ENCODE assay signal across 18 cellular contexts in the genomic region with DNA sequence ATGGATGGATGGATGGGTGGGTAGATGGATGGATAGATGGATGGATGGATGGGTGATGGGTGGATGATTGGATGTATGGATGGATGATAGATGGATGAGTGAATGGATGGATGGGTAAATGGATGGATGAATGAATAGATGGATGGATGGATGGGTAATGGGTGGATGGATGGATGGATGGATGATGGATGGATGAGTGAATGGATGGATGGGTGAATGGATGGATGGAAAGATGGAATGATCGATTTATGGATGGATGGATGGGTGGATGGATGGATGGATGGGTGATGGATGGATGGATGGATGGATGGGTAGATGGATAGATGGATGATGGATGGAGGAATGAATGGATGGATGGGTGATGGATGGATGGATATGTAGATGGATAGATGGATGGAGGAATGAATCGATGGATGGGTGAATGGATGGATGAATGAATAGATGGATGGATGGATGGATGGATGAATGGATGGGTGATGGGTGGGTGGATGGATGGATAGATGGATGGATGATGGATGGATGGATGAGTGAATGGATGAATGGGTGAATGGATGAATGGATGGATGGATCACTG.
DNase-seq lines count a peak whose midpoint lies in the region; ATAC-seq, FAIRE-seq and TF ChIP-seq lines count a peak whose summit lies in the region.
"Had no signal": no experiment of that assay in that cellular context is flagged by ENCODE, and none has a peak within 500 bp of the region (broad histone marks: within the 10 kb centered on the region; RNA-seq: fewer than 3 reads in every experiment).

No MANE protein-coding gene starts in this region.

- no peak for ATAC-seq in HG03565 (IDR thresholded peaks at IDR 0.05; ENCODE audit: unreplicated experiment)
- ATAC-seq in GM19452 (IDR thresholded peaks at IDR 0.05; ENCODE audit: unreplicated experiment) = no peak
- ATAC-seq: CD8-positive, alpha-beta T cell; K562 had no signal

- H3K4me1 ChIP-seq in H1 (replicated peaks in 1 of 4; ENCODE audit: control insufficient read depth in 3 of 4, insufficient read depth in 4 of 4, low read length in 3 of 4) (peaks cover 0 to 2% (median 0%) of the 10 kb centered on the region in 4 experiments; a peak in 1 of 7 replicates), sigmoid colon (no peaks in the 10 kb centered on the region)
- H3K4me1 ChIP-seq: BE2C, HAP-1 had no signal

- H3K9me3 Mint-ChIP-seq in CD14-positive monocyte (peaks cover 11 to 36% (median 25%) of the 10 kb centered on the region in 7 donors), immature natural killer cell (peaks cover 5 to 18% (median 10%) of the 10 kb centered on the region in 6 donors)

- H3K36me3 ChIP-seq in H1 (ENCODE audit: control insufficient read depth in 2 of 4, insufficient read depth in 4 of 4, low read length in 3 of 4) = no peaks in the 10 kb centered on the region
- H3K36me3 ChIP-seq in sigmoid colon = no peaks in the 10 kb centered on the region
- H3K36me3 ChIP-seq: BE2C, HAP-1 had no signal

- peaks cover 0 to 6% (median 1%) of the 10 kb centered on the region in 3 donors for H3K27me3 Mint-ChIP-seq in CD14-positive monocyte (ENCODE audit: low read depth in 3 of 3)
- H3K27me3 Mint-ChIP-seq in immature natural killer cell (ENCODE audit: low read depth in 3 of 3) = peaks cover 5 to 11% (median 10%) of the 10 kb centered on the region in 3 donors

- H3K4me3 ChIP-seq in H1 (ENCODE audit: extremely low read depth in 1 of 4, insufficient read depth in 2 of 4, low read depth in 3 of 4, low read length in 4 of 4) = no peak overlapping the region
- no peak overlapping the region for H3K4me3 ChIP-seq in sigmoid colon
- H3K4me3 ChIP-seq: HAP-1, K562 had no signal

- no peak overlapping the region for H3K4me2 ChIP-seq in H1 (ENCODE audit: insufficient read depth in 1 of 2, low read depth in 2 of 2, low read length in 2 of 2)

- TF ChIP-seq POLR2A in H1 (IDR thresholded peaks at IDR 0.05; ENCODE audit: control extremely low read depth in 1 of 2, low read depth in 2 of 2, low read length in 2 of 2) (no peak), sigmoid colon (IDR thresholded peaks at IDR 0.05) (no peak)

- DNase-seq in CD14-positive monocyte (ENCODE audit: low spot score) (no peak), HTR-8/SVneo (ENCODE audit: insufficient read length, low spot score) (no peak), H1 (ENCODE audit: low read depth in 1 of 2, low spot score in 2 of 2) (no peak), sigmoid colon (peak; percentile 4), immature natural killer cell (no peak)
- DNase-seq in stimulated activated CD4-positive, alpha-beta T cell treated with anti-CD3 and anti-CD28 coated beads, Interleukin-4, amount 100 ng/mL, for 1 hour = no peak
- DNase-seq: ACHN; BE2C; Calu3; CD8-positive, alpha-beta T cell; DMS79 treated with DMSO at 0.1 percent for 48 hours; GF-D8; HFFc6 had no signal

- no peak overlapping the region for H3K4ac ChIP-seq in H1 (replicated peaks; ENCODE audit: insufficient read length, low read depth, low read length)

- WGBS in H1 (ENCODE audit: extremely low coverage in 1 of 2, insufficient coverage in 1 of 2, insufficient read length in 1 of 2, insufficient replicate concordance in 2 of 2, low coverage in 1 of 2, low lambda C conversion rate in 2 of 2, missing lambda C conversion rate in 1 of 2), 2 experiments = 86 to 96% methylated on average over 2 of the region's 2 CpGs
- WGBS in sigmoid colon, 2 donors = 88 to 93% methylated on average over 2 of the region's 2 CpGs

- no peak overlapping the region for H3K23ac ChIP-seq in H1 (ENCODE audit: insufficient read length)

- no peak overlapping the region for H3K18ac ChIP-seq in H1 (ENCODE audit: extremely low read depth, low read length)

- H3K56ac ChIP-seq in H1 (replicated peaks; ENCODE audit: insufficient read length, low read depth, low read length) = peak overlapping the region; percentile 24

- H3K27ac ChIP-seq in H1 (ENCODE audit: low read depth, low read length) (no peak overlapping the region), sigmoid colon (no peak overlapping the region)

- H3K27me3 ChIP-seq in H1 (replicated peaks in 1 of 4; ENCODE audit: control insufficient read depth in 3 of 4, extremely low read depth in 1 of 4, insufficient read depth in 3 of 4, low read length in 3 of 4) (no peaks in the 10 kb centered on the region), sigmoid colon (no peaks in the 10 kb centered on the region)
- H3K27me3 ChIP-seq: BE2C had no signal

- peaks cover 0 to 3% of the 10 kb centered on the region in 2 experiments; a peak in 1 of 4 replicates for H3K9me3 ChIP-seq in H1 (ENCODE audit: insufficient read depth in 2 of 2, low read depth in 1 of 2, low read length in 1 of 2)
- H3K9me3 ChIP-seq in sigmoid colon = peaks cover 0 to 6% (median 0%) of the 10 kb centered on the region in 4 donors
- H3K9me3 ChIP-seq: BE2C, HAP-1 had no signal

- H3K23me2 ChIP-seq in H1 (ENCODE audit: low read depth, low read length) = peaks cover 9% of the 10 kb centered on the region; the same call in 1 of the 2 replicates

- no peak overlapping the region for H3K14ac ChIP-seq in H1 (ENCODE audit: insufficient read length)

- H2BK120ac ChIP-seq in H1 (replicated peaks; ENCODE audit: low read depth, low read length) = no peak overlapping the region

- no peak overlapping the region for H4K91ac ChIP-seq in H1 (replicated peaks; ENCODE audit: insufficient read length, low read length)

- POLR2A ChIA-PET in H1 (lab: Charles Lee; ENCODE audit: partially characterized antibody) = no interaction called here

- no peak overlapping the region for H3K9ac ChIP-seq in H1 (replicated peaks in 1 of 4; ENCODE audit: extremely low read depth in 1 of 4, low read depth in 3 of 4, low read length in 3 of 4)

- no peak overlapping the region for H4K8ac ChIP-seq in H1 (ENCODE audit: extremely low read depth, insufficient read depth, low read length)

- TF ChIP-seq RAD21 in H1 (IDR thresholded peaks at IDR 0.05 in 1 of 2, conservative IDR thresholded peaks at IDR 0.05 in 1 of 2; ENCODE audit: low read depth in 2 of 2, low read length in 2 of 2) = no peak

- CTCF ChIA-PET in H1 (lab: Charles Lee; ENCODE audit: partially characterized antibody) = interaction anchor here (2.4 kb wide), 1 partner anchor 21 kb away, joined by 7 read pairs; no protein-coding TSS in a partner anchor

- no peak overlapping the region for H4K5ac ChIP-seq in H1 (ENCODE audit: insufficient read length, low read depth, low read length)

- no peak overlapping the region for H2BK5ac ChIP-seq in H1 (ENCODE audit: low read depth, low read length)

- H3K36me3 Mint-ChIP-seq in CD14-positive monocyte (no peaks in the 10 kb centered on the region), immature natural killer cell (peaks cover 0 to 4% (median 0%) of the 10 kb centered on the region in 3 donors)
- H3K36me3 Mint-ChIP-seq: CD8-positive, alpha-beta T cell had no signal

- no peak overlapping the region for H2AFZ ChIP-seq in H1 (ENCODE audit: low read length)

- no peak overlapping the region for H2AK5ac ChIP-seq in H1 (ENCODE audit: low read depth, low read length)

- peak; percentile 9 for TF ChIP-seq CTCF in CD14-positive monocyte (IDR thresholded peaks at IDR 0.05)
- no peak for TF ChIP-seq CTCF in H1 (IDR thresholded peaks at IDR 0.05; ENCODE audit: control extremely low read depth in 1 of 3, insufficient read depth in 1 of 3, low read depth in 1 of 3, low read length in 3 of 3)
- no peak for TF ChIP-seq CTCF in sigmoid colon (IDR thresholded peaks at IDR 0.05)

- no peak overlapping the region for H2BK12ac ChIP-seq in H1 (ENCODE audit: low read depth, low read length)

- H3K4me3 Mint-ChIP-seq in CD14-positive monocyte = no peak overlapping the region
- H3K4me3 Mint-ChIP-seq in immature natural killer cell = no peak overlapping the region
- H3K4me3 Mint-ChIP-seq: CD8-positive, alpha-beta T cell; HFFc6 had no signal

- TF ChIP-seq EP300 in H1 (IDR thresholded peaks at IDR 0.05; ENCODE audit: borderline replicate concordance in 1 of 2, low read depth in 2 of 2, low read length in 2 of 2) (no peak), sigmoid colon (IDR thresholded peaks at IDR 0.05) (no peak)

- H3K4me1 Mint-ChIP-seq in CD14-positive monocyte (no peaks in the 10 kb centered on the region), immature natural killer cell (no peaks in the 10 kb centered on the region)

- intact Hi-C loops in CD14-positive monocyte (cut with micrococcal nuclease) = no loop called here
- intact Hi-C loops in sigmoid colon (cut with DNase I) = no loop called here

- H2BK15ac ChIP-seq in H1 (ENCODE audit: low read length) = no peak overlapping the region

- H3K79me2 ChIP-seq in H1 (ENCODE audit: control insufficient read depth in 1 of 2, insufficient read depth in 2 of 2, low read length in 2 of 2) = no peaks in the 10 kb centered on the region

- H2BK20ac ChIP-seq in H1 (ENCODE audit: low read length) = no peak overlapping the region

- no peaks in the 10 kb centered on the region for H3K79me1 ChIP-seq in H1 (ENCODE audit: low read depth, low read length)

- FAIRE-seq in HTR-8/SVneo (lab: Jason Lieb, UNC) (peak; percentile 89), H1 (lab: Jason Lieb, UNC) (no peak)
- FAIRE-seq: A204.1, K562 had no signal

- H4K20me1 ChIP-seq in H1 (replicated peaks in 1 of 2; ENCODE audit: control insufficient read depth in 1 of 2, insufficient read depth in 2 of 2, low read length in 2 of 2) = peaks cover 0 to 1% of the 10 kb centered on the region in 2 experiments

- H3K27ac Mint-ChIP-seq in CD14-positive monocyte = no peak overlapping the region
- H3K27ac Mint-ChIP-seq in immature natural killer cell = no peak overlapping the region
- H3K27ac Mint-ChIP-seq: CD8-positive, alpha-beta T cell; HFFc6 had no signal

TF ChIP-seq in H1, 55 proteins besides CTCF, POLR2A, EP300 and RAD21 (continues in another document):
- TF ChIP-seq FOSL1 (IDR thresholded peaks at IDR 0.05; ENCODE audit: insufficient read depth, low read depth, low read length) (no peak), RNF2 (IDR thresholded peaks at IDR 0.05; ENCODE audit: borderline replicate concordance, low read depth, low read length, missing control alignments, poor library complexity, severe bottlenecking) (no peak), GTF2F1 (IDR thresholded peaks at IDR 0.05; ENCODE audit: borderline replicate concordance, low read depth, low read length) (no peak), SP2 (IDR thresholded peaks at IDR 0.05; ENCODE audit: low read length) (no peak), GABPA (IDR thresholded peaks at IDR 0.05; ENCODE audit: borderline replicate concordance, insufficient read depth, low read length) (no peak), YY1 (IDR thresholded peaks at IDR 0.05; ENCODE audit: low read depth, low read length) (no peak), ZNF274 (IDR thresholded peaks at IDR 0.05; ENCODE audit: borderline replicate concordance, extremely low read depth, low read length) (no peak), RFX5 (IDR thresholded peaks at IDR 0.05; ENCODE audit: borderline replicate concordance, low read depth, low read length) (no peak), KDM1A (IDR thresholded peaks at IDR 0.05; ENCODE audit: borderline replicate concordance, low read length) (no peak), TBP (IDR thresholded peaks at IDR 0.05; ENCODE audit: low read depth, low read length) (no peak), PHF8 (conservative IDR thresholded peaks at IDR 0.05; ENCODE audit: low read depth, low read length) (no peak), TEAD4 (IDR thresholded peaks at IDR 0.05; ENCODE audit: low read depth, low read length) (no peak)
